In genomic region chr6:15879372-15880261, GRCh38 we compare ENCODE assay signal across 8 cellular contexts.
DNase-seq lines count a peak whose midpoint lies in the region; ATAC-seq and TF ChIP-seq lines count a peak whose summit lies in the region.

No MANE protein-coding gene starts in this region.

- WGBS in thyroid gland, 2 donors: 47 to 49% methylated on average over 12 of the region's 12 CpGs

- peak overlapping the region in 1 of 3 donors; percentile 43 for H3K27ac ChIP-seq in thyroid gland

- H3K36me3 Mint-ChIP-seq in activated naive CD8-positive, alpha-beta T cell treated with anti-CD3 and anti-CD28 coated beads, Interleukin-2, amount 10 ng/mL, durations not matched to agents 7 days and 5 days: peaks cover 2% of the 10 kb centered on the region
- H3K36me3 Mint-ChIP-seq in memory B cell: no peaks in the 10 kb centered on the region

- H3K9me3 ChIP-seq in thyroid gland: no peaks in the 10 kb centered on the region

- POLR2A ChIA-PET in activated naive CD8-positive, alpha-beta T cell treated with anti-CD3 and anti-CD28 coated beads, Interleukin-2, amount 10 ng/mL, durations not matched to agents 7 days and 5 days (lab: Charles Lee): no interaction called here

- ATAC-seq in GM19328 (IDR thresholded peaks at IDR 0.05; ENCODE audit: unreplicated experiment) (peak; percentile 67), HG03442 (IDR thresholded peaks at IDR 0.05; ENCODE audit: unreplicated experiment) (peak; percentile 74), memory B cell (ENCODE audit: low read depth) (peak; percentile 91), esophagus mucosa (no peak)
- peak; percentile 47 for ATAC-seq in activated naive CD8-positive, alpha-beta T cell treated with anti-CD3 and anti-CD28 coated beads, Interleukin-2, amount 10 ng/mL, durations not matched to agents 7 days and 5 days (ENCODE audit: low read depth)

- no peak overlapping the region for H3K27ac Mint-ChIP-seq in activated naive CD8-positive, alpha-beta T cell treated with anti-CD3 and anti-CD28 coated beads, Interleukin-2, amount 10 ng/mL, durations not matched to agents 7 days and 5 days
- peak overlapping the region; percentile 81 for H3K27ac Mint-ChIP-seq in memory B cell

- no peaks in the 10 kb centered on the region for H3K36me3 ChIP-seq in thyroid gland

- peaks cover 4% of the 10 kb centered on the region for H3K9me3 Mint-ChIP-seq in activated naive CD8-positive, alpha-beta T cell treated with anti-CD3 and anti-CD28 coated beads, Interleukin-2, amount 10 ng/mL, durations not matched to agents 7 days and 5 days
- no peaks in the 10 kb centered on the region for H3K9me3 Mint-ChIP-seq in memory B cell

- H3K27me3 ChIP-seq in thyroid gland: no peaks in the 10 kb centered on the region

- TF ChIP-seq POLR2A in thyroid gland (IDR thresholded peaks at IDR 0.05): no peak

- intact Hi-C loops in thyroid gland (cut with DNase I): no loop called here

- DNase-seq in AG09319 (ENCODE audit: extremely low read depth, low read depth) (peak; percentile 31), SHP77 treated with DMSO at 0.1 percent for 48 hours (lab: John Stamatoyannopoulos, UW) (peak; percentile 50), memory B cell (ENCODE audit: low spot score in 2 of 2) (peak; percentile 37 to 42), thyroid gland (peak; percentile 36 to 38)
- no peak for DNase-seq in activated naive CD8-positive, alpha-beta T cell treated with anti-CD3 and anti-CD28 coated beads, Interleukin-2, amount 10 ng/mL, durations not matched to agents 7 days and 5 days

- no peak for TF ChIP-seq CTCF in AG09319 (IDR thresholded peaks at IDR 0.05; ENCODE audit: low read depth, low read length)
- TF ChIP-seq CTCF in thyroid gland (IDR thresholded peaks at IDR 0.05): no peak

- H3K4me3 ChIP-seq in thyroid gland (replicated peaks in 1 of 3): no peak overlapping the region

- peaks cover 8% of the 10 kb centered on the region for H3K4me1 Mint-ChIP-seq in activated naive CD8-positive, alpha-beta T cell treated with anti-CD3 and anti-CD28 coated beads, Interleukin-2, amount 10 ng/mL, durations not matched to agents 7 days and 5 days
- H3K4me1 Mint-ChIP-seq in memory B cell: peaks cover 30% of the 10 kb centered on the region

- no peak overlapping the region for H3K4me3 Mint-ChIP-seq in activated naive CD8-positive, alpha-beta T cell treated with anti-CD3 and anti-CD28 coated beads, Interleukin-2, amount 10 ng/mL, durations not matched to agents 7 days and 5 days
- peak overlapping the region; percentile 54 for H3K4me3 Mint-ChIP-seq in memory B cell

- H3K4me1 ChIP-seq in thyroid gland: peaks cover 0 to 4% of the 10 kb centered on the region in 2 donors

- peaks cover 10% of the 10 kb centered on the region for H3K27me3 Mint-ChIP-seq in activated naive CD8-positive, alpha-beta T cell treated with anti-CD3 and anti-CD28 coated beads, Interleukin-2, amount 10 ng/mL, durations not matched to agents 7 days and 5 days
- H3K27me3 Mint-ChIP-seq in memory B cell: no peaks in the 10 kb centered on the region
